In genomic region chr2:46991985-46992384, GRCh38 we compare ENCODE assay signal across 21 cellular contexts.
"Had no signal": no experiment of that assay in that cellular context is flagged by ENCODE, and none has a peak within 500 bp of the region (broad histone marks: within the 10 kb centered on the region; RNA-seq: fewer than 3 reads in every experiment).

No MANE protein-coding gene starts in this region.

- H3K9me3 ChIP-seq: left ventricle myocardium inferior, stomach, uterus had no signal

- H3K9me3 Mint-ChIP-seq: activated CD4-positive, alpha-beta T cell treated with anti-CD3 and anti-CD28 coated beads, Interleukin-2, amount 10 ng/mL, durations not matched to agents 7 days and 5 days; activated naive CD4-positive, alpha-beta T cell treated with anti-CD3 and anti-CD28 coated beads, Interleukin-2, amount 50 U/mL, for 24 hours; endodermal cell had no signal

- H3K4me3 ChIP-seq: left ventricle myocardium inferior, stomach, uterus had no signal

- FAIRE-seq: bronchial epithelial cell, kidney had no signal

- H3K36me3 ChIP-seq: uterus had no signal

- H3K27ac Mint-ChIP-seq: activated CD4-positive, alpha-beta T cell treated with anti-CD3 and anti-CD28 coated beads, Interleukin-2, amount 10 ng/mL, durations not matched to agents 7 days and 5 days; activated naive CD4-positive, alpha-beta T cell treated with anti-CD3 and anti-CD28 coated beads, Interleukin-2, amount 50 U/mL, for 24 hours; endodermal cell; progenitor cell of endocrine pancreas had no signal

- H3K27me3 ChIP-seq: stomach, uterus had no signal

- H3K27me3 Mint-ChIP-seq: activated CD4-positive, alpha-beta T cell treated with anti-CD3 and anti-CD28 coated beads, Interleukin-2, amount 10 ng/mL, durations not matched to agents 7 days and 5 days; activated naive CD4-positive, alpha-beta T cell treated with anti-CD3 and anti-CD28 coated beads, Interleukin-2, amount 50 U/mL, for 24 hours; progenitor cell of endocrine pancreas had no signal

- DNase-seq: activated CD4-positive, alpha-beta T cell treated with anti-CD3 and anti-CD28 coated beads, Interleukin-2, amount 10 ng/mL, durations not matched to agents 7 days and 5 days; activated CD8-positive, alpha-beta memory T cell treated with anti-CD3 and anti-CD28 coated beads for 24 hours; activated CD8-positive, alpha-beta memory T cell treated with anti-CD3 and anti-CD28 coated beads, Interleukin-2, amount 50 U/mL, for 48 hours; activated effector memory CD4-positive, alpha-beta T cell treated with anti-CD3 and anti-CD28 coated beads, Interleukin-2, amount 50 U/mL, for 16 hours; activated T-cell treated with anti-CD3 and anti-CD28 coated beads, Interleukin-2, amount 50 U/mL, for 48 hours; endodermal cell; foreskin melanocyte; head of caudate nucleus; kidney; left ventricle myocardium inferior; stimulated activated CD4-positive, alpha-beta T cell treated with anti-CD3 and anti-CD28 coated beads, Interleukin-12 subunit alpha, Interleukin-12 subunit beta, amount 100 ng/mL, for 4 hours; stimulated activated CD4-positive, alpha-beta T cell treated with anti-CD3 and anti-CD28 coated beads, Interleukin-1b, Interleukin-23, amount 100 ng/mL, for 48 hours; stimulated activated CD8-positive, alpha-beta memory T cell treated with anti-CD3 and anti-CD28 coated beads, Interleukin-4, amount 100 ng/mL, for 48 hours; stomach; T-helper 1 cell; uterus had no signal

- H3K4me3 Mint-ChIP-seq: activated CD4-positive, alpha-beta T cell treated with anti-CD3 and anti-CD28 coated beads, Interleukin-2, amount 10 ng/mL, durations not matched to agents 7 days and 5 days; activated naive CD4-positive, alpha-beta T cell treated with anti-CD3 and anti-CD28 coated beads, Interleukin-2, amount 50 U/mL, for 24 hours; endodermal cell had no signal

- H3K27ac ChIP-seq: epithelial cell of prostate, left ventricle myocardium inferior, uterus had no signal

- ATAC-seq: activated CD4-positive, CD25-positive, alpha-beta regulatory T cell treated with anti-CD3 and anti-CD28 coated beads, Interleukin-2, amount 50 U/mL, for 24 hours had no signal
